30 cellular contexts compared by ENCODE assay signal in the genomic region with DNA sequence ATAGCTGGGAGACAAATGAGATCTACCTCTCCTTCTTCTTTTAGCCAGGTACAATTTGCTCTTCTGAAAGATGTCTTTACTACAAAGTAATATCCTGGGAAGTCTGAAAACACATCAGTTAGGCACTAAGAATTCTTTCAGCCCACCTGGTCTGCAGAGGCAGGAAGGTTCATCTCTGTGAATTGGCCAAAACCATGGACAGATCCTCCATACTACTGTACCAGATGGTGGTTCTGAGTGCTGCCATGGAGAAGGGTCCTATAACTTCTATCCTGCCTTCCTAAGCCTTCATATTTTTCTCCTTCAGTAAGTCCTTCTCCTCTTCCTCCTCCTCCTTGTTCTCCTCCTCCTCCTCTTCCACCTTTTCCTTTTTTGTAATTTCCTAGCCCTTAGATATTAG. TPM values are rescaled to one million over a fixed set of nuclear protein-coding genes. Genes with fewer than 3 reads are reported as not detected.
"Had no signal": no experiment of that assay in that cellular context is flagged by ENCODE, and none has a peak within 500 bp of the region (broad histone marks: within the 10 kb centered on the region; RNA-seq: fewer than 3 reads in every experiment).

No MANE protein-coding gene starts in this region.

- H3K27me3 Mint-ChIP-seq: stimulated activated memory B cell treated with anti-CD40 and anti-IgM and Interleukin-4, amounts not matched to agents 10 μg/mL and 1 μg/mL and 100 μg/mL, for 72 hours; stimulated activated naive B cell treated with anti-CD40 and anti-IgM and Interleukin-4, amounts not matched to agents 10 μg/mL and 1 μg/mL and 100 μg/mL, for 72 hours; stimulated activated naive CD8-positive, alpha-beta T cell treated with anti-CD3 and anti-CD28 coated beads, Interleukin-15, amount 100 ng/mL, for 72 hours; stimulated activated naive CD8-positive, alpha-beta T cell treated with anti-CD3 and anti-CD28 coated beads, Interleukin-15, Interleukin-2, amounts not matched to agents 100 ng/mL and 50 ng/mL, for 24 hours had no signal

- H3K4me1 ChIP-seq: stomach, suprapubic skin, testis, thyroid gland, tibial artery, tibial nerve, transverse colon, upper lobe of left lung, upper lobe of right lung, uterus, vagina had no signal

- H3K27ac Mint-ChIP-seq: stimulated activated effector memory CD8-positive, alpha-beta T cell treated with anti-CD3 and anti-CD28 coated beads, Interleukin-12 subunit alpha, Interleukin-12 subunit beta, amount 100 ng/mL, for 72 hours; stimulated activated memory B cell treated with anti-CD40 and anti-IgM and Interleukin-4, amounts not matched to agents 10 μg/mL and 1 μg/mL and 100 μg/mL, for 72 hours; stimulated activated naive B cell treated with anti-CD40 and anti-IgM and Interleukin-4, amounts not matched to agents 10 μg/mL and 1 μg/mL and 100 μg/mL, for 72 hours; stimulated activated naive CD8-positive, alpha-beta T cell treated with anti-CD3 and anti-CD28 coated beads, Interleukin-15, amount 100 ng/mL, for 72 hours; stimulated activated naive CD8-positive, alpha-beta T cell treated with anti-CD3 and anti-CD28 coated beads, Interleukin-15, Interleukin-2, amounts not matched to agents 100 ng/mL and 50 ng/mL, for 24 hours; type B pancreatic cell had no signal

- H3K27ac ChIP-seq: stomach, suprapubic skin, testis, thoracic aorta, thyroid gland, tibial artery, tibial nerve, transverse colon, upper lobe of left lung, upper lobe of right lung, uterus, vagina had no signal

- H3K36me3 Mint-ChIP-seq: stimulated activated effector memory CD8-positive, alpha-beta T cell treated with anti-CD3 and anti-CD28 coated beads, Interleukin-12 subunit alpha, Interleukin-12 subunit beta, amount 100 ng/mL, for 72 hours; stimulated activated memory B cell treated with anti-CD40 and anti-IgM and Interleukin-4, amounts not matched to agents 10 μg/mL and 1 μg/mL and 100 μg/mL, for 72 hours; stimulated activated naive B cell treated with anti-CD40 and anti-IgM and Interleukin-4, amounts not matched to agents 10 μg/mL and 1 μg/mL and 100 μg/mL, for 72 hours; type B pancreatic cell had no signal

- DNase-seq: stimulated activated CD4-positive, alpha-beta T cell treated with anti-CD3 and anti-CD28 coated beads, Interleukin-2, amount 100 ng/mL, for 48 hours; stimulated activated CD4-positive, alpha-beta T cell treated with anti-CD3 and anti-CD28 coated beads, Interleukin-4, amount 100 ng/mL, for 1 hour; stimulated activated CD4-positive, alpha-beta T cell treated with anti-CD3 and anti-CD28 coated beads, Interleukin-4, amount 100 ng/mL, for 24 hours; stimulated activated CD4-positive, alpha-beta T cell treated with anti-CD3 and anti-CD28 coated beads, Interleukin-4, amount 100 ng/mL, for 4 hours; stimulated activated CD8-positive, alpha-beta memory T cell treated with anti-CD3 and anti-CD28 coated beads, Interleukin-4, amount 100 ng/mL, for 48 hours; stimulated activated naive B cell treated with anti-CD40 and anti-IgM and Interleukin-4, amounts not matched to agents 10 μg/mL and 1 μg/mL and 100 μg/mL, for 72 hours; stimulated activated naive CD4-positive, alpha-beta T cell; stimulated activated naive CD4-positive, alpha-beta T cell treated with Interleukin-2 at 50 U/mL for 16 hours; stimulated activated naive CD8-positive, alpha-beta T cell treated with anti-CD3 and anti-CD28 coated beads, Interleukin-15, amount 100 ng/mL, for 72 hours; stimulated activated naive CD8-positive, alpha-beta T cell treated with anti-CD3 and anti-CD28 coated beads, Interleukin-15, Interleukin-2, amounts not matched to agents 100 U/mL and 50 U/mL, for 24 hours; stomach; substantia nigra; testis; thyroid gland; tibial artery; transverse colon; trophoblast cell; upper lobe of left lung; upper lobe of right lung; uterus had no signal

- H3K4me1 Mint-ChIP-seq: stimulated activated effector memory CD8-positive, alpha-beta T cell treated with anti-CD3 and anti-CD28 coated beads, Interleukin-12 subunit alpha, Interleukin-12 subunit beta, amount 100 ng/mL, for 72 hours; stimulated activated memory B cell treated with anti-CD40 and anti-IgM and Interleukin-4, amounts not matched to agents 10 μg/mL and 1 μg/mL and 100 μg/mL, for 72 hours; stimulated activated naive B cell treated with anti-CD40 and anti-IgM and Interleukin-4, amounts not matched to agents 10 μg/mL and 1 μg/mL and 100 μg/mL, for 72 hours; stimulated activated naive CD8-positive, alpha-beta T cell treated with anti-CD3 and anti-CD28 coated beads, Interleukin-15, amount 100 ng/mL, for 72 hours had no signal

- H3K4me3 Mint-ChIP-seq: stimulated activated effector memory CD8-positive, alpha-beta T cell treated with anti-CD3 and anti-CD28 coated beads, Interleukin-12 subunit alpha, Interleukin-12 subunit beta, amount 100 ng/mL, for 72 hours; stimulated activated memory B cell treated with anti-CD40 and anti-IgM and Interleukin-4, amounts not matched to agents 10 μg/mL and 1 μg/mL and 100 μg/mL, for 72 hours; stimulated activated naive B cell treated with anti-CD40 and anti-IgM and Interleukin-4, amounts not matched to agents 10 μg/mL and 1 μg/mL and 100 μg/mL, for 72 hours; stimulated activated naive CD8-positive, alpha-beta T cell treated with anti-CD3 and anti-CD28 coated beads, Interleukin-15, amount 100 ng/mL, for 72 hours; stimulated activated naive CD8-positive, alpha-beta T cell treated with anti-CD3 and anti-CD28 coated beads, Interleukin-15, Interleukin-2, amounts not matched to agents 100 ng/mL and 50 ng/mL, for 24 hours; type B pancreatic cell had no signal

- H3K9me3 Mint-ChIP-seq: stimulated activated effector memory CD8-positive, alpha-beta T cell treated with anti-CD3 and anti-CD28 coated beads, Interleukin-12 subunit alpha, Interleukin-12 subunit beta, amount 100 ng/mL, for 72 hours; type B pancreatic cell had no signal

- H3K36me3 ChIP-seq: stomach, suprapubic skin, thoracic aorta, thyroid gland, tibial artery, tibial nerve, transverse colon, upper lobe of left lung, upper lobe of right lung, uterus, vagina had no signal

- FAIRE-seq: urothelium cell line had no signal

- H3K9me3 ChIP-seq: suprapubic skin, testis, thoracic aorta, thyroid gland, tibial artery, tibial nerve, transverse colon, upper lobe of left lung, upper lobe of right lung, uterus, vagina had no signal

- H3K4me3 ChIP-seq: stomach, suprapubic skin, testis, thoracic aorta, thyroid gland, tibial artery, tibial nerve, transverse colon, upper lobe of left lung, upper lobe of right lung, uterus, vagina had no signal

- ATAC-seq: stimulated activated effector memory CD8-positive, alpha-beta T cell treated with anti-CD3 and anti-CD28 coated beads, Interleukin-12 subunit alpha, Interleukin-12 subunit beta, amount 100 ng/mL, for 72 hours; stimulated activated memory B cell treated with anti-CD40 and anti-IgM and Interleukin-4, amounts not matched to agents 10 μg/mL and 1 μg/mL and 100 μg/mL, for 72 hours; stimulated activated naive B cell treated with anti-CD40 and anti-IgM and Interleukin-4, amounts not matched to agents 10 μg/mL and 1 μg/mL and 100 μg/mL, for 72 hours; stimulated activated naive CD8-positive, alpha-beta T cell treated with anti-CD3 and anti-CD28 coated beads, Interleukin-15, amount 100 ng/mL, for 72 hours; stimulated activated naive CD8-positive, alpha-beta T cell treated with anti-CD3 and anti-CD28 coated beads, Interleukin-15, Interleukin-2, amounts not matched to agents 100 U/mL and 50 U/mL, for 24 hours; upper lobe of right lung had no signal

- H3K27me3 ChIP-seq: stomach, suprapubic skin, testis, thyroid gland, tibial artery, tibial nerve, transverse colon, upper lobe of left lung, upper lobe of right lung, uterus, vagina had no signal

RNA-seq across cellular contexts. Expression of a gene that starts 11.7 kb away (rescaled TPM):
- total RNA-seq: ureter had no signal
